In genomic region chr17:38889745-38890409, GRCh38 we compare ENCODE assay signal across 13 cellular contexts. TPM values are rescaled to one million over a fixed set of nuclear protein-coding genes. Genes with fewer than 3 reads are reported as not detected.
DNase-seq lines count a peak whose midpoint lies in the region; ATAC-seq, FAIRE-seq and TF ChIP-seq lines count a peak whose summit lies in the region.
"Had no signal": no experiment of that assay in that cellular context is flagged by ENCODE, and none has a peak within 500 bp of the region (broad histone marks: within the 10 kb centered on the region; RNA-seq: fewer than 3 reads in every experiment).

No MANE protein-coding gene starts in this region.

- H3K4me3 Mint-ChIP-seq in MCF 10A (ENCODE audit: unreplicated experiment) (no peak overlapping the region), type B pancreatic cell (no peak overlapping the region)
- no peak overlapping the region for H3K4me3 Mint-ChIP-seq in activated CD4-positive, alpha-beta memory T cell treated with anti-CD3 and anti-CD28 coated beads for 36 hours

- no peak for TF ChIP-seq POLR2A in breast epithelium (IDR thresholded peaks at IDR 0.05)

- H3K36me3 Mint-ChIP-seq in MCF 10A (ENCODE audit: insufficient read depth, unreplicated experiment) (peaks cover 55% of the 10 kb centered on the region), type B pancreatic cell (peaks cover 3% of the 10 kb centered on the region)
- peaks cover 20% of the 10 kb centered on the region for H3K36me3 Mint-ChIP-seq in activated CD4-positive, alpha-beta memory T cell treated with anti-CD3 and anti-CD28 coated beads for 36 hours

- no peaks in the 10 kb centered on the region for H3K4me1 Mint-ChIP-seq in MCF 10A (ENCODE audit: insufficient read depth, unreplicated experiment)
- H3K4me1 Mint-ChIP-seq in activated CD4-positive, alpha-beta memory T cell treated with anti-CD3 and anti-CD28 coated beads for 36 hours (ENCODE audit: low read depth): peaks cover 90% of the 10 kb centered on the region
- H3K4me1 Mint-ChIP-seq in type B pancreatic cell (ENCODE audit: unreplicated experiment): peaks cover 18% of the 10 kb centered on the region

- H3K9ac ChIP-seq in kidney (ENCODE audit: low read length in 2 of 2): peak overlapping the region in 1 of 2 donors; percentile 5

- FAIRE-seq in kidney (lab: Jason Lieb, UNC): no peak

- no peak overlapping the region for H3K4me3 ChIP-seq in breast epithelium
- H3K4me3 ChIP-seq in kidney (ENCODE audit: low read length in 2 of 2): no peak overlapping the region
- H3K4me3 ChIP-seq in right cardiac atrium (ENCODE audit: low read length): no peak overlapping the region
- H3K4me3 ChIP-seq: dorsolateral prefrontal cortex had no signal

- H3K36me3 ChIP-seq in breast epithelium (no peaks in the 10 kb centered on the region), kidney (ENCODE audit: control insufficient read depth in 1 of 2, insufficient read depth in 2 of 2, low read length in 2 of 2) (peaks cover 21 to 34% of the 10 kb centered on the region in 2 donors)

- peaks cover 11 to 19% of the 10 kb centered on the region in 2 donors for H3K4me1 ChIP-seq in breast epithelium
- peaks cover 12 to 23% of the 10 kb centered on the region in 2 donors for H3K4me1 ChIP-seq in kidney (ENCODE audit: control insufficient read depth in 1 of 2, insufficient read depth in 1 of 2, low read depth in 1 of 2, low read length in 2 of 2)
- peaks cover 21% of the 10 kb centered on the region for H3K4me1 ChIP-seq in right cardiac atrium (ENCODE audit: control insufficient read depth, insufficient read depth, low read length)

- intact Hi-C loops in MCF 10A (cut with micrococcal nuclease) (no loop called here), breast epithelium (cut with DNase I; ENCODE audit: low total_unique reads) (no loop called here), kidney (cut with DNase I) (no loop called here), right cardiac atrium (cut with DNase I) (no loop called here)
- intact Hi-C loops in activated CD4-positive, alpha-beta memory T cell treated with anti-CD3 and anti-CD28 coated beads for 36 hours (cut with micrococcal nuclease): loop anchor here (10.0 kb wide), 1 partner anchor 55 kb away; no protein-coding TSS in a partner anchor

- DNase-seq in MCF 10A (ENCODE audit: unreplicated experiment): no peak
- no peak for DNase-seq in breast epithelium (ENCODE audit: low spot score in 2 of 2)
- DNase-seq in activated CD4-positive, alpha-beta memory T cell treated with anti-CD3 and anti-CD28 coated beads for 36 hours: no peak
- DNase-seq in kidney: peak; percentile 66
- DNase-seq in type B pancreatic cell (ENCODE audit: extremely low spot score, unreplicated experiment): no peak
- DNase-seq in kidney glomerular epithelial cell (lab: John Stamatoyannopoulos, UW): no peak
- DNase-seq in right cardiac atrium: no peak
- DNase-seq: anterior cingulate cortex, dorsolateral prefrontal cortex, KBM-7, NCI-H146, NCI-H524 had no signal

- peak overlapping the region in 1 of 2 donors; percentile 55 for H3K27ac ChIP-seq in breast epithelium
- H3K27ac ChIP-seq in kidney (ENCODE audit: low read depth in 2 of 2, low read length in 2 of 2): no peak overlapping the region
- no peak overlapping the region for H3K27ac ChIP-seq in right cardiac atrium (ENCODE audit: low read length)

- H3K27me3 Mint-ChIP-seq in MCF 10A (ENCODE audit: insufficient read depth, unreplicated experiment): no peaks in the 10 kb centered on the region
- H3K27me3 Mint-ChIP-seq in activated CD4-positive, alpha-beta memory T cell treated with anti-CD3 and anti-CD28 coated beads for 36 hours: no peaks in the 10 kb centered on the region
- H3K27me3 Mint-ChIP-seq in type B pancreatic cell: no peaks in the 10 kb centered on the region

- 82% methylated on average over 12 of the region's 12 CpGs for WGBS in right cardiac atrium

- H3K27me3 ChIP-seq in breast epithelium (no peaks in the 10 kb centered on the region), right cardiac atrium (ENCODE audit: control insufficient read depth, insufficient read depth) (no peaks in the 10 kb centered on the region)
- H3K27me3 ChIP-seq: dorsolateral prefrontal cortex had no signal

- CTCF ChIA-PET in MCF 10A (lab: Yijun Ruan, JAX): no interaction called here
- CTCF ChIA-PET in activated CD4-positive, alpha-beta memory T cell treated with anti-CD3 and anti-CD28 coated beads for 36 hours (lab: Charles Lee): interaction anchor here (1.5 kb wide), 1 partner anchor 155 kb away, joined by 4 read pairs; no protein-coding TSS in a partner anchor

- no peak for ATAC-seq in GM18511 (IDR thresholded peaks at IDR 0.05; ENCODE audit: unreplicated experiment)
- no peak for ATAC-seq in right cardiac atrium

- POLR2A ChIA-PET in MCF 10A (lab: Yijun Ruan, JAX): no interaction called here
- POLR2A ChIA-PET in activated CD4-positive, alpha-beta memory T cell treated with anti-CD3 and anti-CD28 coated beads for 36 hours (lab: Charles Lee): no interaction called here

- no peaks in the 10 kb centered on the region for H3K9me3 ChIP-seq in breast epithelium
- H3K9me3 ChIP-seq in kidney (ENCODE audit: control insufficient read depth in 1 of 2, low read length in 2 of 2): no peaks in the 10 kb centered on the region
- no peaks in the 10 kb centered on the region for H3K9me3 ChIP-seq in right cardiac atrium (ENCODE audit: control insufficient read depth, low read length)

- H3K9me3 Mint-ChIP-seq in MCF 10A (ENCODE audit: unreplicated experiment): no peaks in the 10 kb centered on the region
- no peaks in the 10 kb centered on the region for H3K9me3 Mint-ChIP-seq in activated CD4-positive, alpha-beta memory T cell treated with anti-CD3 and anti-CD28 coated beads for 36 hours
- H3K9me3 Mint-ChIP-seq in type B pancreatic cell: no peaks in the 10 kb centered on the region

- no TSS peak for BruUV-seq in MCF 10A (replicated peaks; lab: Mats Ljungman, UMichigan)

- no peak for TF ChIP-seq CTCF in MCF 10A (IDR thresholded peaks at IDR 0.05; ENCODE audit: unreplicated experiment)
- no peak for TF ChIP-seq CTCF in breast epithelium (IDR thresholded peaks at IDR 0.05)
- TF ChIP-seq CTCF in kidney (IDR thresholded peaks at IDR 0.05; ENCODE audit: borderline replicate concordance, extremely low read depth, insufficient read depth): no peak
- TF ChIP-seq CTCF in type B pancreatic cell (conservative IDR thresholded peaks at IDR 0.05): no peak

- H3K27ac Mint-ChIP-seq in MCF 10A (ENCODE audit: low read depth, unreplicated experiment) (peak overlapping the region; percentile 77), type B pancreatic cell (peak overlapping the region; percentile 53)
- H3K27ac Mint-ChIP-seq in activated CD4-positive, alpha-beta memory T cell treated with anti-CD3 and anti-CD28 coated beads for 36 hours: peak overlapping the region; percentile 84

RNA-seq across cellular contexts. Expression of gene LASP1, which starts 20.0 kb away (rescaled TPM):
- total RNA-seq in MCF 10A (2022) (65.1 and 68.1 TPM in 2 replicates), breast epithelium (100 to 1,000 TPM in 1 of 3 donors, 10 to 100 TPM in 2; 88.7 to 145 (median 92.8) TPM), kidney (138 TPM), type B pancreatic cell (ENCODE audit: low replicate concordance) (159 and 210 TPM in 2 replicates), right cardiac atrium (10 to 100 TPM; 29.2 to 39.6 (median 35.8) TPM)
- total RNA-seq in activated CD4-positive, alpha-beta memory T cell treated with anti-CD3 and anti-CD28 coated beads for 36 hours: 100 to 1,000 TPM; 134 to 139 TPM
- polyA plus RNA-seq in kidney (ENCODE audit: insufficient read depth, low read depth, low replicate concordance) (62.5 TPM), right cardiac atrium (23.8 TPM)

RNA-seq across cellular contexts. Expression of gene RPL23, which starts 36.4 kb away (rescaled TPM):
- total RNA-seq in MCF 10A (2022) (1,891 and 2,060 TPM in 2 replicates), breast epithelium (1,000 to 10,000 TPM; 1,871 to 2,586 (median 2,024) TPM), kidney (1,183 TPM), type B pancreatic cell (ENCODE audit: low replicate concordance) (1,908 and 1,925 TPM in 2 replicates), right cardiac atrium (100 to 1,000 TPM; 830 to 995 (median 880) TPM)
- 1,000 to 10,000 TPM; 1,774 to 1,791 TPM for total RNA-seq in activated CD4-positive, alpha-beta memory T cell treated with anti-CD3 and anti-CD28 coated beads for 36 hours
- polyA plus RNA-seq in kidney (ENCODE audit: insufficient read depth, low read depth, low replicate concordance) (2,399 TPM), right cardiac atrium (1,847 TPM)
